Comparison of ENCODE assay signal across 1 cellular context in genomic region chr16:82152641-82153094, GRCh38.
TF ChIP-seq lines count a peak whose summit lies in the region.

No MANE protein-coding gene starts in this region.

TF ChIP-seq in IMR-90, 13 proteins besides CTCF, POLR2A, EP300 and RAD21 (continued from another document):
- TF ChIP-seq, protein P1, sequence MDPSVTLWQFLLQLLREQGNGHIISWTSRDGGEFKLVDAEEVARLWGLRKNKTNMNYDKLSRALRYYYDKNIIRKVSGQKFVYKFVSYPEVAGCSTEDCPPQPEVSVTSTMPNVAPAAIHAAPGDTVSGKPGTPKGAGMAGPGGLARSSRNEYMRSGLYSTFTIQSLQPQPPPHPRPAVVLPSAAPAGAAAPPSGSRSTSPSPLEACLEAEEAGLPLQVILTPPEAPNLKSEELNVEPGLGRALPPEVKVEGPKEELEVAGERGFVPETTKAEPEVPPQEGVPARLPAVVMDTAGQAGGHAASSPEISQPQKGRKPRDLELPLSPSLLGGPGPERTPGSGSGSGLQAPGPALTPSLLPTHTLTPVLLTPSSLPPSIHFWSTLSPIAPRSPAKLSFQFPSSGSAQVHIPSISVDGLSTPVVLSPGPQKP (IDR thresholded peaks at IDR 0.05; ENCODE audit: borderline replicate concordance, low read depth, low read length) = no peak
- TF ChIP-seq RCOR1 (IDR thresholded peaks at IDR 0.05; ENCODE audit: insufficient replicate concordance, low read length) = no peak
- peak; percentile 64; the same call in 1 of the 2 replicates for TF ChIP-seq MXI1 (IDR thresholded peaks at IDR 0.05; ENCODE audit: borderline replicate concordance, low read depth, low read length)
- no peak for TF ChIP-seq CHD1 (IDR thresholded peaks at IDR 0.05; ENCODE audit: low read depth, low read length)
